In genomic region chr2:203732953-203733510, GRCh38 we compare ENCODE assay signal across 20 cellular contexts. TPM values are rescaled to one million over a fixed set of nuclear protein-coding genes. Genes with fewer than 3 reads are reported as not detected.
A peak's percentile ranks its signal among the peaks of the same experiment; 100 is the strongest.
DNase-seq lines count a peak whose midpoint lies in the region; ATAC-seq and TF ChIP-seq lines count a peak whose summit lies in the region.
"Had no signal": no experiment of that assay in that cellular context is flagged by ENCODE, and none has a peak within 500 bp of the region (broad histone marks: within the 10 kb centered on the region; RNA-seq: fewer than 3 reads in every experiment).

No MANE protein-coding gene starts in this region.

- ATAC-seq in activated CD4-positive, alpha-beta T cell treated with anti-CD3 and anti-CD28 coated beads for 36 hours = no peak
- ATAC-seq in GM19351 (IDR thresholded peaks at IDR 0.05; ENCODE audit: unreplicated experiment) = no peak
- ATAC-seq: HCT116 had no signal

- H3K36me3 Mint-ChIP-seq in activated CD4-positive, alpha-beta T cell treated with anti-CD3 and anti-CD28 coated beads for 36 hours (ENCODE audit: low read depth) = peaks cover 88% of the 10 kb centered on the region
- peaks cover 85 to 96% of the 10 kb centered on the region in 2 donors for H3K36me3 Mint-ChIP-seq in CD4-positive, alpha-beta memory T cell
- H3K36me3 Mint-ChIP-seq in activated T-helper 1 cell treated with anti-CD3 and anti-CD28 coated beads, Interleukin-12 subunit alpha, Interleukin-12 subunit beta, Interleukin-2, Interleukin-4 antibody, amounts not matched to agents 30 ng/mL and 10 ng/mL and 1 ng/mL, durations not matched to agents 14 hours and 24 hours and 36 hours (ENCODE audit: low read depth) = peaks cover 79% of the 10 kb centered on the region
- H3K36me3 Mint-ChIP-seq in nephron (ENCODE audit: low read depth) = no peaks in the 10 kb centered on the region

- no peaks in the 10 kb centered on the region for H3K27me3 ChIP-seq in CD4-positive, alpha-beta memory T cell (ENCODE audit: insufficient read depth, low read length)

- intact Hi-C loops in activated CD4-positive, alpha-beta T cell treated with anti-CD3 and anti-CD28 coated beads for 36 hours (cut with DNase I, micrococcal nuclease) = loop anchor here (1.0 to 10.0 kb wide), 11 partner anchors 8 to 1456 kb away; no protein-coding TSS in a partner anchor
- intact Hi-C loops in CD4-positive, alpha-beta memory T cell (cut with micrococcal nuclease) = loop anchor here (1.0 to 2.0 kb wide), 2 partner anchors 13 to 22 kb away; no protein-coding TSS in a partner anchor
- intact Hi-C loops in activated T-helper 1 cell treated with anti-CD3 and anti-CD28 coated beads, Interleukin-12 subunit alpha, Interleukin-12 subunit beta, Interleukin-2, Interleukin-4 antibody, amounts not matched to agents 30 ng/mL and 10 ng/mL and 1 ng/mL, durations not matched to agents 14 hours and 24 hours and 36 hours (cut with micrococcal nuclease) = loop anchor here (1.0 to 5.0 kb wide), 4 partner anchors 138 to 284 kb away; no protein-coding TSS in a partner anchor

- CTCF ChIA-PET in activated CD4-positive, alpha-beta T cell treated with anti-CD3 and anti-CD28 coated beads for 36 hours (lab: Charles Lee) = interaction anchor here (0.6 to 7.0 kb wide), 14 partner anchors 8 to 532 kb away, joined by 3 to 72 read pairs (median 4); no protein-coding TSS in a partner anchor
- CTCF ChIA-PET in CD4-positive, alpha-beta memory T cell (lab: Charles Lee; ENCODE audit: partially characterized antibody) = interaction anchor here (1.0 to 4.9 kb wide), 12 partner anchors 8 to 177 kb away, joined by 3 to 35 read pairs (median 6); partner anchors contain the start of gene CD28

- peak overlapping the region; percentile 99 for H3K27ac Mint-ChIP-seq in activated CD4-positive, alpha-beta T cell treated with anti-CD3 and anti-CD28 coated beads for 36 hours
- H3K27ac Mint-ChIP-seq in CD4-positive, alpha-beta memory T cell = peak overlapping the region; percentile 81 to 95 (median 90)
- H3K27ac Mint-ChIP-seq in activated T-helper 1 cell treated with anti-CD3 and anti-CD28 coated beads, Interleukin-12 subunit alpha, Interleukin-12 subunit beta, Interleukin-2, Interleukin-4 antibody, amounts not matched to agents 30 ng/mL and 10 ng/mL and 1 ng/mL, durations not matched to agents 14 hours and 24 hours and 36 hours = peak overlapping the region; percentile 97
- peak overlapping the region; percentile 88 to 96 (median 91) for H3K27ac Mint-ChIP-seq in nephron
- H3K27ac Mint-ChIP-seq: dendritic cell treated with granulocyte-macrophage colony-stimulating factor and Interleukin-4, amounts not matched to agents 40 ng/mL and 50 ng/mL, for 4 days; nephron progenitor cell had no signal

- no peaks in the 10 kb centered on the region for H3K27me3 Mint-ChIP-seq in activated CD4-positive, alpha-beta T cell treated with anti-CD3 and anti-CD28 coated beads for 36 hours
- no peaks in the 10 kb centered on the region for H3K27me3 Mint-ChIP-seq in CD4-positive, alpha-beta memory T cell
- H3K27me3 Mint-ChIP-seq in activated T-helper 1 cell treated with anti-CD3 and anti-CD28 coated beads, Interleukin-12 subunit alpha, Interleukin-12 subunit beta, Interleukin-2, Interleukin-4 antibody, amounts not matched to agents 30 ng/mL and 10 ng/mL and 1 ng/mL, durations not matched to agents 14 hours and 24 hours and 36 hours (ENCODE audit: insufficient read depth) = no peaks in the 10 kb centered on the region
- H3K27me3 Mint-ChIP-seq in nephron (ENCODE audit: low read depth) = no peaks in the 10 kb centered on the region
- H3K27me3 Mint-ChIP-seq: dendritic cell treated with granulocyte-macrophage colony-stimulating factor and Interleukin-4, amounts not matched to agents 40 ng/mL and 50 ng/mL, for 4 days had no signal

- no peaks in the 10 kb centered on the region for H3K9me3 ChIP-seq in CD4-positive, alpha-beta memory T cell (ENCODE audit: control insufficient read depth in 1 of 2, low read length in 2 of 2)

- H3K4me3 Mint-ChIP-seq in activated CD4-positive, alpha-beta T cell treated with anti-CD3 and anti-CD28 coated beads for 36 hours = peak overlapping the region; percentile 11
- H3K4me3 Mint-ChIP-seq in CD4-positive, alpha-beta memory T cell = peak overlapping the region in 7 of 8 donors; percentile 62 to 83 (median 73)
- H3K4me3 Mint-ChIP-seq in activated T-helper 1 cell treated with anti-CD3 and anti-CD28 coated beads, Interleukin-12 subunit alpha, Interleukin-12 subunit beta, Interleukin-2, Interleukin-4 antibody, amounts not matched to agents 30 ng/mL and 10 ng/mL and 1 ng/mL, durations not matched to agents 14 hours and 24 hours and 36 hours = peak overlapping the region; percentile 32
- no peak overlapping the region for H3K4me3 Mint-ChIP-seq in nephron
- H3K4me3 Mint-ChIP-seq: dendritic cell treated with granulocyte-macrophage colony-stimulating factor and Interleukin-4, amounts not matched to agents 40 ng/mL and 50 ng/mL, for 4 days; nephron progenitor cell had no signal

- H3K4me3 ChIP-seq in CD4-positive, alpha-beta memory T cell (ENCODE audit: low read length in 2 of 2) = no peak overlapping the region

- H3K27ac ChIP-seq in CD4-positive, alpha-beta memory T cell (ENCODE audit: low read depth, low read length) = peak overlapping the region; percentile 27
- H3K27ac ChIP-seq: C4-2B had no signal

- H3K36me3 ChIP-seq in CD4-positive, alpha-beta memory T cell (ENCODE audit: insufficient read depth, low read length) = peaks cover 60% of the 10 kb centered on the region

- peaks cover 100% of the 10 kb centered on the region for H3K4me1 ChIP-seq in CD4-positive, alpha-beta memory T cell (ENCODE audit: insufficient read depth, low read length)

- H3K9me3 Mint-ChIP-seq in activated CD4-positive, alpha-beta T cell treated with anti-CD3 and anti-CD28 coated beads for 36 hours (ENCODE audit: low read depth) = no peaks in the 10 kb centered on the region
- H3K9me3 Mint-ChIP-seq in CD4-positive, alpha-beta memory T cell = no peaks in the 10 kb centered on the region
- H3K9me3 Mint-ChIP-seq in activated T-helper 1 cell treated with anti-CD3 and anti-CD28 coated beads, Interleukin-12 subunit alpha, Interleukin-12 subunit beta, Interleukin-2, Interleukin-4 antibody, amounts not matched to agents 30 ng/mL and 10 ng/mL and 1 ng/mL, durations not matched to agents 14 hours and 24 hours and 36 hours = no peaks in the 10 kb centered on the region
- no peaks in the 10 kb centered on the region for H3K9me3 Mint-ChIP-seq in nephron
- H3K9me3 Mint-ChIP-seq: dendritic cell treated with granulocyte-macrophage colony-stimulating factor and Interleukin-4, amounts not matched to agents 40 ng/mL and 50 ng/mL, for 4 days; nephron progenitor cell had no signal

- H3K4me1 Mint-ChIP-seq in activated CD4-positive, alpha-beta T cell treated with anti-CD3 and anti-CD28 coated beads for 36 hours = peaks cover 96% of the 10 kb centered on the region
- H3K4me1 Mint-ChIP-seq in CD4-positive, alpha-beta memory T cell = peaks cover 81 to 97% (median 90%) of the 10 kb centered on the region in 4 donors
- peaks cover 94% of the 10 kb centered on the region for H3K4me1 Mint-ChIP-seq in activated T-helper 1 cell treated with anti-CD3 and anti-CD28 coated beads, Interleukin-12 subunit alpha, Interleukin-12 subunit beta, Interleukin-2, Interleukin-4 antibody, amounts not matched to agents 30 ng/mL and 10 ng/mL and 1 ng/mL, durations not matched to agents 14 hours and 24 hours and 36 hours (ENCODE audit: low read depth)
- peaks cover 44% of the 10 kb centered on the region for H3K4me1 Mint-ChIP-seq in nephron

- POLR2A ChIA-PET in activated CD4-positive, alpha-beta T cell treated with anti-CD3 and anti-CD28 coated beads for 36 hours (lab: Charles Lee) = interaction anchor here (0.6 to 3.3 kb wide), 13 partner anchors 7 to 395 kb away, joined by 3 to 23 read pairs (median 8); partner anchors contain the start of genes CD28 and CTLA4
- POLR2A ChIA-PET in CD4-positive, alpha-beta memory T cell (lab: Charles Lee; ENCODE audit: partially characterized antibody) = interaction anchor here (0.7 to 10.0 kb wide), 12 partner anchors 8 to 198 kb away, joined by 3 to 189 read pairs (median 7); partner anchors contain the start of gene CD28

- DNase-seq in activated CD4-positive, alpha-beta T cell treated with anti-CD3 and anti-CD28 coated beads for 36 hours = no peak
- no peak for DNase-seq in activated CD4-positive, alpha-beta T cell treated with anti-CD3 and anti-CD28 coated beads, Interleukin-2, amount 50 U/mL, for 1 hour
- DNase-seq in CD4-positive, alpha-beta memory T cell = no peak
- DNase-seq in activated T-helper 1 cell treated with anti-CD3 and anti-CD28 coated beads, Interleukin-12 subunit alpha, Interleukin-12 subunit beta, Interleukin-2, Interleukin-4 antibody, amounts not matched to agents 30 ng/mL and 10 ng/mL and 1 ng/mL, durations not matched to agents 14 hours and 24 hours and 36 hours (ENCODE audit: low spot score) = no peak
- DNase-seq in A172 (ENCODE audit: low spot score) (no peak), CD1c-positive myeloid dendritic cell (ENCODE audit: extremely low spot score) (no peak)
- DNase-seq: NCI-H1105 treated with DMSO at 0.1 percent for 48 hours; NCI-H526; nephron progenitor cell; posterior cingulate gyrus; Right ventricle myocardium superior; stimulated activated CD4-positive, alpha-beta T cell treated with anti-CD3 and anti-CD28 coated beads, Interleukin-2, amount 100 ng/mL, for 24 hours had no signal

- no peak for TF ChIP-seq CTCF in nephron (IDR thresholded peaks at IDR 0.05; ENCODE audit: unreplicated experiment in 3 of 3)

RNA-seq across cellular contexts. Expression of gene CD28, which starts 26.6 kb away (rescaled TPM):
- total RNA-seq in activated CD4-positive, alpha-beta T cell treated with anti-CD3 and anti-CD28 coated beads for 36 hours = 100 to 1,000 TPM; 175 TPM
- 100 to 1,000 TPM; 203 to 222 TPM for total RNA-seq in CD4-positive, alpha-beta memory T cell
- 100 to 1,000 TPM in 1 of 2 donors, 10 to 100 TPM in 1; 80.0 to 132 TPM for polyA plus RNA-seq in CD4-positive, alpha-beta memory T cell
- 132 and 133 TPM in 2 replicates for total RNA-seq in activated T-helper 1 cell treated with anti-CD3 and anti-CD28 coated beads, Interleukin-12 subunit alpha, Interleukin-12 subunit beta, Interleukin-2, Interleukin-4 antibody, amounts not matched to agents 30 ng/mL and 10 ng/mL and 1 ng/mL, durations not matched to agents 14 hours and 24 hours and 36 hours
- 0.19 TPM in 1 of 2 replicates, not detected in the other for total RNA-seq in A172 (2014; rRNA removed; shearing (Covaris generic))
- total RNA-seq: A673, fibroblast of villous mesenchyme, kidney epithelial cell had no signal

Comparison
In these comparisons a context has a peak if more than half of its experiments do, and no peak if none do; other contexts are left out.
1. H3K4me3 Mint-ChIP-seq: peak in activated CD4-positive, alpha-beta T cell treated with anti-CD3 and anti-CD28 coated beads for 36 hours (single experiment), CD4-positive, alpha-beta memory T cell (7 of 8) and activated T-helper 1 cell treated with anti-CD3 and anti-CD28 coated beads, Interleukin-12 subunit alpha, Interleukin-12 subunit beta, Interleukin-2, Interleukin-4 antibody, amounts not matched to agents 30 ng/mL and 10 ng/mL and 1 ng/mL, durations not matched to agents 14 hours and 24 hours and 36 hours (single experiment); none in nephron (0 of 3).
2. RNA of gene CD28, which starts 26.6 kb away (total RNA-seq): 203 to 222 TPM in CD4-positive, alpha-beta memory T cell, 175 TPM in activated CD4-positive, alpha-beta T cell treated with anti-CD3 and anti-CD28 coated beads for 36 hours and 132 to 133 TPM in activated T-helper 1 cell treated with anti-CD3 and anti-CD28 coated beads, Interleukin-12 subunit alpha, Interleukin-12 subunit beta, Interleukin-2, Interleukin-4 antibody, amounts not matched to agents 30 ng/mL and 10 ng/mL and 1 ng/mL, durations not matched to agents 14 hours and 24 hours and 36 hours; 0.19 TPM in A172; every median in the first group is over 100 times any median in the second.
3. Peak in every context shown above with its lines, with median percentiles within 50 percentile points of each other: H3K27ac Mint-ChIP-seq.